ENCODE assay signal across 1 cellular context in the genomic region with DNA sequence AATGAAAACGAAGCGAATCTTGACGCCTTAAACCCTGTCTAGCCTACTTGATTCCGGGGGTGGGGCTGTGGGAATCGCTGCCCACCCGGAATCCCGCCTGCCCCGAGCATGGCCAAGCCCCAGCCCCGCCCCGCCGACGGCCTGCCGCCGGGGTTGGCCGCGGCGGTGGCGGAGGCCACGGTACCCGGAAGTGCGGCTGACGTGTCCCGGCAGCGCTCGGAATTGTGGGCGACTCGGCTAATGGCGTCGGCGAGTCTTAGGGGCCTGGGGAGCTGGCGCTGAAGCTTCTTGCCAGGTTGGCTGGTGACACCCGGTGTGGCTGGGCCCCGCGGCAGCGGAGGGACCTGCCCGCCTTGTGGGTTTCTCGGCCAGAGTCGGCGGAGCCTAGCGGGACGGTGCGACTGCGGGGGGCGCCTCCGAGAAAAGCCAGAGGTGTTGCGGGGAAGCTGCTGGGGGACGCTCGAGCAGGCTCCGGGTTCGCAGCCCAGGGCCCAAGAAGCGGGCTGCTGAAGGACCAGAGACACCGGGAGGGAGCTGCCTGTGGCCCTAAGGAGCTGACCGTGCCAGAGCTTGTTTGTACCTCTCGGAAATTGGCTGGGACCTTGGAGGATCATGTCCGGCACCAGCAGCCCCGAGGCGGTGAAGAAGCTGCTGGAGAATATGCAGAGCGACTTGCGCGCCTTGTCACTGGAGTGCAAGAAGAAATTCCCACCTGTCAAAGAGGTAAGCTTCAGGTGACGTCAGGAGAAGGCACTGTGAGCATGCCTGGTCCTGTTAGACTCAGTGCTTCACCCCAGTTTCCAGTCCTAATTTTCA.
TF ChIP-seq lines count a peak whose summit lies in the region.

A gene with protein sequence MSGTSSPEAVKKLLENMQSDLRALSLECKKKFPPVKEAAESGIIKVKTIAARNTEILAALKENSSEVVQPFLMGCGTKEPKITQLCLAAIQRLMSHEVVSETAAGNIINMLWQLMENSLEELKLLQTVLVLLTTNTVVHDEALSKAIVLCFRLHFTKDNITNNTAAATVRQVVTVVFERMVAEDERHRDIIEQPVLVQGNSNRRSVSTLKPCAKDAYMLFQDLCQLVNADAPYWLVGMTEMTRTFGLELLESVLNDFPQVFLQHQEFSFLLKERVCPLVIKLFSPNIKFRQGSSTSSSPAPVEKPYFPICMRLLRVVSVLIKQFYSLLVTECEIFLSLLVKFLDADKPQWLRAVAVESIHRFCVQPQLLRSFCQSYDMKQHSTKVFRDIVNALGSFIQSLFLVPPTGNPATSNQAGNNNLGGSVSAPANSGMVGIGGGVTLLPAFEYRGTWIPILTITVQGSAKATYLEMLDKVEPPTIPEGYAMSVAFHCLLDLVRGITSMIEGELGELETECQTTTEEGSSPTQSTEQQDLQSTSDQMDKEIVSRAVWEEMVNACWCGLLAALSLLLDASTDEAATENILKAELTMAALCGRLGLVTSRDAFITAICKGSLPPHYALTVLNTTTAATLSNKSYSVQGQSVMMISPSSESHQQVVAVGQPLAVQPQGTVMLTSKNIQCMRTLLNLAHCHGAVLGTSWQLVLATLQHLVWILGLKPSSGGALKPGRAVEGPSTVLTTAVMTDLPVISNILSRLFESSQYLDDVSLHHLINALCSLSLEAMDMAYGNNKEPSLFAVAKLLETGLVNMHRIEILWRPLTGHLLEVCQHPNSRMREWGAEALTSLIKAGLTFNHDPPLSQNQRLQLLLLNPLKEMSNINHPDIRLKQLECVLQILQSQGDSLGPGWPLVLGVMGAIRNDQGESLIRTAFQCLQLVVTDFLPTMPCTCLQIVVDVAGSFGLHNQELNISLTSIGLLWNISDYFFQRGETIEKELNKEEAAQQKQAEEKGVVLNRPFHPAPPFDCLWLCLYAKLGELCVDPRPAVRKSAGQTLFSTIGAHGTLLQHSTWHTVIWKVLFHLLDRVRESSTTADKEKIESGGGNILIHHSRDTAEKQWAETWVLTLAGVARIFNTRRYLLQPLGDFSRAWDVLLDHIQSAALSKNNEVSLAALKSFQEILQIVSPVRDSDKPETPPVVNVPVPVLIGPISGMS (N-terminal part only) (plus strand): TSS at position 231 of the 816 bp plus-strand sequence. CDS start 382 bp downstream, at position 613.

TF ChIP-seq in HepG2, 621 proteins besides CTCF, POLR2A, EP300 and RAD21 (continued from another document and continues in another):
- TF ChIP-seq, protein P1, sequence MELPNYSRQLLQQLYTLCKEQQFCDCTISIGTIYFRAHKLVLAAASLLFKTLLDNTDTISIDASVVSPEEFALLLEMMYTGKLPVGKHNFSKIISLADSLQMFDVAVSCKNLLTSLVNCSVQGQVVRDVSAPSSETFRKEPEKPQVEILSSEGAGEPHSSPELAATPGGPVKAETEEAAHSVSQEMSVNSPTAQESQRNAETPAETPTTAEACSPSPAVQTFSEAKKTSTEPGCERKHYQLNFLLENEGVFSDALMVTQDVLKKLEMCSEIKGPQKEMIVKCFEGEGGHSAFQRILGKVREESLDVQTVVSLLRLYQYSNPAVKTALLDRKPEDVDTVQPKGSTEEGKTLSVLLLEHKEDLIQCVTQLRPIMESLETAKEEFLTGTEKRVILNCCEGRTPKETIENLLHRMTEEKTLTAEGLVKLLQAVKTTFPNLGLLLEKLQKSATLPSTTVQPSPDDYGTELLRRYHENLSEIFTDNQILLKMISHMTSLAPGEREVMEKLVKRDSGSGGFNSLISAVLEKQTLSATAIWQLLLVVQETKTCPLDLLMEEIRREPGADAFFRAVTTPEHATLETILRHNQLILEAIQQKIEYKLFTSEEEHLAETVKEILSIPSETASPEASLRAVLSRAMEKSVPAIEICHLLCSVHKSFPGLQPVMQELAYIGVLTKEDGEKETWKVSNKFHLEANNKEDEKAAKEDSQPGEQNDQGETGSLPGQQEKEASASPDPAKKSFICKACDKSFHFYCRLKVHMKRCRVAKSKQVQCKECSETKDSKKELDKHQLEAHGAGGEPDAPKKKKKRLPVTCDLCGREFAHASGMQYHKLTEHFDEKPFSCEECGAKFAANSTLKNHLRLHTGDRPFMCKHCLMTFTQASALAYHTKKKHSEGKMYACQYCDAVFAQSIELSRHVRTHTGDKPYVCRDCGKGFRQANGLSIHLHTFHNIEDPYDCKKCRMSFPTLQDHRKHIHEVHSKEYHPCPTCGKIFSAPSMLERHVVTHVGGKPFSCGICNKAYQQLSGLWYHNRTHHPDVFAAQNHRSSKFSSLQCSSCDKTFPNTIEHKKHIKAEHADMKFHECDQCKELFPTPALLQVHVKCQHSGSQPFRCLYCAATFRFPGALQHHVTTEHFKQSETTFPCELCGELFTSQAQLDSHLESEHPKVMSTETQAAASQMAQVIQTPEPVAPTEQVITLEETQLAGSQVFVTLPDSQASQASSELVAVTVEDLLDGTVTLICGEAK (IDR thresholded peaks at IDR 0.05), result no peak
- TF ChIP-seq, protein P1 (CRISPR knock-in tag; IDR thresholded peaks at IDR 0.05), result no peak; the same call in 1 of the 2 replicates
- TF ChIP-seq BCL6 (CRISPR knock-in tag; IDR thresholded peaks at IDR 0.05) (0 out of 2 replicates have a peak, but pooled peaks have one; percentile 27), KMT2A (CRISPR knock-in tag; IDR thresholded peaks at IDR 0.05) (peak; percentile 96), ZNF33A (CRISPR knock-in tag; IDR thresholded peaks at IDR 0.05; ENCODE audit: borderline replicate concordance) (0 out of 2 replicates have a peak, but pooled peaks have one; percentile 56), ATF1 (CRISPR knock-in tag; IDR thresholded peaks at IDR 0.05) (peak; percentile 61; the same call in 1 of the 2 replicates), FOXP1 (IDR thresholded peaks at IDR 0.05) (no peak), FOXP1 (CRISPR knock-in tag; IDR thresholded peaks at IDR 0.05) (no peak), HNRNPK (IDR thresholded peaks at IDR 0.05; ENCODE audit: low read depth, low read length, poor library complexity, severe bottlenecking) (peak; percentile 23), ZNF337 (CRISPR knock-in tag; IDR thresholded peaks at IDR 0.05; ENCODE audit: borderline replicate concordance, low read depth) (peak; percentile 83; the same call in 1 of the 2 replicates), ZMYM4 (CRISPR knock-in tag; IDR thresholded peaks at IDR 0.05) (peak; percentile 78), ZNF180 (CRISPR knock-in tag; IDR thresholded peaks at IDR 0.05; ENCODE audit: borderline replicate concordance, low read depth) (0 out of 2 replicates have a peak, but pooled peaks have one; percentile 82), ZNF546 (CRISPR knock-in tag; conservative IDR thresholded peaks at IDR 0.05) (0 out of 2 replicates have a peak, but pooled peaks have one; percentile 37), TP53 (CRISPR knock-in tag; conservative IDR thresholded peaks at IDR 0.05) (0 out of 2 replicates have a peak, but pooled peaks have one; percentile 46), ZNF850 (CRISPR knock-in tag; conservative IDR thresholded peaks at IDR 0.05) (no peak), KDM4B (CRISPR knock-in tag; IDR thresholded peaks at IDR 0.05) (no peak), CHD4 (IDR thresholded peaks at IDR 0.05; ENCODE audit: borderline replicate concordance, low read length) (no peak), ATF7 (IDR thresholded peaks at IDR 0.05) (no peak), ATF7 (CRISPR knock-in tag; IDR thresholded peaks at IDR 0.05) (peak; percentile 60; the same call in 1 of the 2 replicates), ZNF296 (CRISPR knock-in tag; conservative IDR thresholded peaks at IDR 0.05) (0 out of 2 replicates have a peak, but pooled peaks have one; percentile 21)
- TF ChIP-seq, protein P2, sequence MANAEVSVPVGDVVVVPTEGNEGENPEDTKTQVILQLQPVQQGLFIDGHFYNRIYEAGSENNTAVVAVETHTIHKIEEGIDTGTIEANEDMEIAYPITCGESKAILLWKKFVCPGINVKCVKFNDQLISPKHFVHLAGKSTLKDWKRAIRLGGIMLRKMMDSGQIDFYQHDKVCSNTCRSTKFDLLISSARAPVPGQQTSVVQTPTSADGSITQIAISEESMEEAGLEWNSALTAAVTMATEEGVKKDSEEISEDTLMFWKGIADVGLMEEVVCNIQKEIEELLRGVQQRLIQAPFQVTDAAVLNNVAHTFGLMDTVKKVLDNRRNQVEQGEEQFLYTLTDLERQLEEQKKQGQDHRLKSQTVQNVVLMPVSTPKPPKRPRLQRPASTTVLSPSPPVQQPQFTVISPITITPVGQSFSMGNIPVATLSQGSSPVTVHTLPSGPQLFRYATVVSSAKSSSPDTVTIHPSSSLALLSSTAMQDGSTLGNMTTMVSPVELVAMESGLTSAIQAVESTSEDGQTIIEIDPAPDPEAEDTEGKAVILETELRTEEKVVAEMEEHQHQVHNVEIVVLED (CRISPR knock-in tag; IDR thresholded peaks at IDR 0.05; ENCODE audit: borderline replicate concordance), result peak; percentile 86
- TF ChIP-seq, protein P3, sequence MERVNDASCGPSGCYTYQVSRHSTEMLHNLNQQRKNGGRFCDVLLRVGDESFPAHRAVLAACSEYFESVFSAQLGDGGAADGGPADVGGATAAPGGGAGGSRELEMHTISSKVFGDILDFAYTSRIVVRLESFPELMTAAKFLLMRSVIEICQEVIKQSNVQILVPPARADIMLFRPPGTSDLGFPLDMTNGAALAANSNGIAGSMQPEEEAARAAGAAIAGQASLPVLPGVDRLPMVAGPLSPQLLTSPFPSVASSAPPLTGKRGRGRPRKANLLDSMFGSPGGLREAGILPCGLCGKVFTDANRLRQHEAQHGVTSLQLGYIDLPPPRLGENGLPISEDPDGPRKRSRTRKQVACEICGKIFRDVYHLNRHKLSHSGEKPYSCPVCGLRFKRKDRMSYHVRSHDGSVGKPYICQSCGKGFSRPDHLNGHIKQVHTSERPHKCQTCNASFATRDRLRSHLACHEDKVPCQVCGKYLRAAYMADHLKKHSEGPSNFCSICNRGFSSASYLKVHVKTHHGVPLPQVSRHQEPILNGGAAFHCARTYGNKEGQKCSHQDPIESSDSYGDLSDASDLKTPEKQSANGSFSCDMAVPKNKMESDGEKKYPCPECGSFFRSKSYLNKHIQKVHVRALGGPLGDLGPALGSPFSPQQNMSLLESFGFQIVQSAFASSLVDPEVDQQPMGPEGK (CRISPR knock-in tag; IDR thresholded peaks at IDR 0.05), result peak; percentile 78
- TF ChIP-seq, protein P4, sequence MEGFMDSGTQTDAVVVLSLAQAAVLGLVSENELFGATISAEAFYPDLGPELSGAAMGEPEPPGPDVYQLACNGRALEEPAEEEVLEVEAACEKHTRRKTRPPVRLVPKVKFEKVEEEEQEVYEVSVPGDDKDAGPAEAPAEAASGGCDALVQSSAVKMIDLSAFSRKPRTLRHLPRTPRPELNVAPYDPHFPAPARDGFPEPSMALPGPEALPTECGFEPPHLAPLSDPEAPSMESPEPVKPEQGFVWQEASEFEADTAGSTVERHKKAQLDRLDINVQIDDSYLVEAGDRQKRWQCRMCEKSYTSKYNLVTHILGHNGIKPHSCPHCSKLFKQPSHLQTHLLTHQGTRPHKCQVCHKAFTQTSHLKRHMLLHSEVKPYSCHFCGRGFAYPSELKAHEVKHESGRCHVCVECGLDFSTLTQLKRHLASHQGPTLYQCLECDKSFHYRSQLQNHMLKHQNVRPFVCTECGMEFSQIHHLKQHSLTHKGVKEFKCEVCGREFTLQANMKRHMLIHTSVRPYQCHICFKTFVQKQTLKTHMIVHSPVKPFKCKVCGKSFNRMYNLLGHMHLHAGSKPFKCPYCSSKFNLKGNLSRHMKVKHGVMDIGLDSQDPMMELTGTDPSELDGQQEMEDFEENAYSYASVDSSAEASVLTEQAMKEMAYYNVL (CRISPR knock-in tag; IDR thresholded peaks at IDR 0.05; ENCODE audit: borderline replicate concordance), result no peak
- TF ChIP-seq, protein P5, sequence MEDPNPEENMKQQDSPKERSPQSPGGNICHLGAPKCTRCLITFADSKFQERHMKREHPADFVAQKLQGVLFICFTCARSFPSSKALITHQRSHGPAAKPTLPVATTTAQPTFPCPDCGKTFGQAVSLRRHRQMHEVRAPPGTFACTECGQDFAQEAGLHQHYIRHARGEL (CRISPR knock-in tag; IDR thresholded peaks at IDR 0.05), result no peak
- TF ChIP-seq, protein P6, sequence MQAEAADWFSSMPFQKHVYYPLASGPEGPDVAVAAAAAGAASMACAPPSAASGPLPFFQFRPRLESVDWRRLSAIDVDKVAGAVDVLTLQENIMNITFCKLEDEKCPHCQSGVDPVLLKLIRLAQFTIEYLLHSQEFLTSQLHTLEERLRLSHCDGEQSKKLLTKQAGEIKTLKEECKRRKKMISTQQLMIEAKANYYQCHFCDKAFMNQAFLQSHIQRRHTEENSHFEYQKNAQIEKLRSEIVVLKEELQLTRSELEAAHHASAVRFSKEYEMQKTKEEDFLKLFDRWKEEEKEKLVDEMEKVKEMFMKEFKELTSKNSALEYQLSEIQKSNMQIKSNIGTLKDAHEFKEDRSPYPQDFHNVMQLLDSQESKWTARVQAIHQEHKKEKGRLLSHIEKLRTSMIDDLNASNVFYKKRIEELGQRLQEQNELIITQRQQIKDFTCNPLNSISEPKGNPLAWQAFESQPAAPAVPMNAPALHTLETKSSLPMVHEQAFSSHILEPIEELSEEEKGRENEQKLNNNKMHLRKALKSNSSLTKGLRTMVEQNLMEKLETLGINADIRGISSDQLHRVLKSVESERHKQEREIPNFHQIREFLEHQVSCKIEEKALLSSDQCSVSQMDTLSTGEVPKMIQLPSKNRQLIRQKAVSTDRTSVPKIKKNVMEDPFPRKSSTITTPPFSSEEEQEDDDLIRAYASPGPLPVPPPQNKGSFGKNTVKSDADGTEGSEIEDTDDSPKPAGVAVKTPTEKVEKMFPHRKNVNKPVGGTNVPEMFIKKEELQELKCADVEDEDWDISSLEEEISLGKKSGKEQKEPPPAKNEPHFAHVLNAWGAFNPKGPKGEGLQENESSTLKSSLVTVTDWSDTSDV (CRISPR knock-in tag; IDR thresholded peaks at IDR 0.05), result 0 out of 2 replicates have a peak, but pooled peaks have one; percentile 71
